ENCODE assay signal across 12 cellular contexts in the genomic region with DNA sequence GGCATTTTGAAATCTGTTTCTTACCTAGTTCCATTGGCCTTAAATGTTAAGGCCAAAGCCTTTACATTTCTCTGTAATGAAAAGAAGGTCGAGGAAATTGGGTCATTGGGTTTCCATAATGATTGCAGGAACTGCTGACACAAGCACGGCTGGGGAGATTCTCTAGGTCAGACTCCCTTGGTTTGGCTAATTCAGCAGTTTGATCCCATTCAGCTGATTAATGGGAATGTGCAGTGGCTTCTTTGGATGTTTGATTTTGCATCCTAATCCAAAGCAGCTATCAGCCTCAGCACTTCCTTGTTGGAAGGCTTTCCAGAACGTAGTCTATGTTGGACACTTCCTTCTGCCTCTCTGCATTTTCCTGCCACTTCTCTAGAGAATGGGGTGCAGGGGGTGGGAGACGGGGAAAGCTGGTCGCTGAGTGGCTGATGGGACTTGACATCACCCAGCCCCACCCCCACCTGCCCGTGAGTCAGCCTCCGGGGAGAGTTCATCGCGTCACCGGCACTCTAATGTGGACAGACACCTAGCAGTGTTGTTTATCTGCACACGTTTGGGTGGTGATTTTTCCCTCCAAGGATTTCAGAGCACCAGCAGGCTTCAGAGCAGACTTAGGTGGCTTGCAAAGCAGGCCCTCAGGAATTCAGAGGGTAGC. TPM values are rescaled to one million over a fixed set of nuclear protein-coding genes. Genes with fewer than 3 reads are reported as not detected.
A peak's percentile ranks its signal among the peaks of the same experiment; 100 is the strongest.
DNase-seq lines count a peak whose midpoint lies in the region; ATAC-seq and TF ChIP-seq lines count a peak whose summit lies in the region.
"Had no signal": no experiment of that assay in that cellular context is flagged by ENCODE, and none has a peak within 500 bp of the region (broad histone marks: within the 10 kb centered on the region; RNA-seq: fewer than 3 reads in every experiment).

No MANE protein-coding gene starts in this region.

- ATAC-seq in HG03520 (IDR thresholded peaks at IDR 0.05; ENCODE audit: unreplicated experiment) (no peak), HG03175 (IDR thresholded peaks at IDR 0.05; ENCODE audit: unreplicated experiment) (no peak)

- no peak overlapping the region for H3K27ac ChIP-seq in fibroblast of lung (ENCODE audit: insufficient read depth, low read length)
- H3K27ac ChIP-seq: dorsolateral prefrontal cortex had no signal

- H3K4me1 ChIP-seq in fibroblast of lung (ENCODE audit: control insufficient read depth, extremely low read depth, insufficient read depth, low read length), result peaks cover 5% of the 10 kb centered on the region

- no peaks in the 10 kb centered on the region for H3K9me3 ChIP-seq in fibroblast of lung (ENCODE audit: control insufficient read depth, insufficient read depth, low read depth, low read length)

- no peaks in the 10 kb centered on the region for H4K20me1 ChIP-seq in fibroblast of lung (ENCODE audit: control insufficient read depth, extremely low read depth, insufficient read depth, low read length)

- H3K79me2 ChIP-seq in fibroblast of lung (ENCODE audit: control insufficient read depth, insufficient read depth, low read length), result peaks cover 5% of the 10 kb centered on the region

- no peak overlapping the region for H3K9ac ChIP-seq in fibroblast of lung (ENCODE audit: insufficient read depth, low read length)

- DNase-seq in NCI-H2196 (lab: John Stamatoyannopoulos, UW; ENCODE audit: unreplicated experiment) (peak; percentile 11), NCI-H2196 treated with DMSO at 0.1 percent for 48 hours (lab: John Stamatoyannopoulos, UW; ENCODE audit: unreplicated experiment) (no peak), NCI-H774 (lab: John Stamatoyannopoulos, UW) (peak; percentile 86), fibroblast of lung (ENCODE audit: low read depth in 2 of 2) (peak; percentile 17 to 63), retinal pigment epithelial cell (ENCODE audit: low read depth) (peak; percentile 49)
- no peak for DNase-seq in NK-92 treated with Interleukin-12 subunit alpha and Interleukin-12 subunit beta, amount 100 ng/mL, for 24 hours (lab: John Stamatoyannopoulos, UW)
- DNase-seq: activated T-cell treated with anti-CD3 and anti-CD28 coated beads for 4 hours, kidney glomerular epithelial cell, NCI-H1694 treated with DMSO at 0.1 percent for 48 hours had no signal

- H3K36me3 ChIP-seq in fibroblast of lung (ENCODE audit: control insufficient read depth, insufficient read depth, low read length), result peaks cover 3% of the 10 kb centered on the region

- no peaks in the 10 kb centered on the region for H3K27me3 ChIP-seq in fibroblast of lung (ENCODE audit: control insufficient read depth, insufficient read depth, low read length)
- H3K27me3 ChIP-seq: dorsolateral prefrontal cortex had no signal

- H3K4me3 ChIP-seq in fibroblast of lung (replicated peaks in 1 of 4; ENCODE audit: control extremely low read depth in 1 of 4, insufficient read depth in 1 of 4, low read depth in 3 of 4, low read length in 4 of 4) (no peak overlapping the region), retinal pigment epithelial cell (ENCODE audit: low read length) (peak overlapping the region; percentile 6)
- H3K4me3 ChIP-seq: dorsolateral prefrontal cortex had no signal

- no peak for TF ChIP-seq CTCF in fibroblast of lung (conservative IDR thresholded peaks at IDR 0.05 in 1 of 2, IDR thresholded peaks at IDR 0.05 in 1 of 2; ENCODE audit: low read depth in 1 of 2, low read length in 2 of 2)
- no peak for TF ChIP-seq CTCF in retinal pigment epithelial cell (conservative IDR thresholded peaks at IDR 0.05; ENCODE audit: low read depth, low read length)

- no peak overlapping the region for H3K4me2 ChIP-seq in fibroblast of lung (ENCODE audit: extremely low read depth, insufficient read depth, low read length)

- H2AFZ ChIP-seq in fibroblast of lung (ENCODE audit: low read length), result no peak overlapping the region

RNA-seq across cellular contexts. Expression of gene PSEN2, which starts 5.4 kb away (rescaled TPM):
- 22.9 and 41.8 TPM in 2 replicates for total RNA-seq in fibroblast of lung
- 19.5 and 22.1 TPM in 2 replicates for polyA plus RNA-seq in fibroblast of lung
- 17.5 and 19.8 TPM in 2 replicates for polyA plus RNA-seq in fibroblast of lung (2012)
- 33.5 and 50.6 TPM in 2 replicates for polyA minus RNA-seq in fibroblast of lung (ENCODE audit: low replicate concordance)

Comparison
In these comparisons a context has a peak if more than half of its experiments do, and no peak if none do; other contexts are left out.
1. DNase-seq: peak in NCI-H2196 (single experiment), NCI-H774 (single experiment), fibroblast of lung (2 of 2) and retinal pigment epithelial cell (single experiment); none in NCI-H2196 treated with DMSO at 0.1 percent for 48 hours (single experiment) and NK-92 treated with Interleukin-12 subunit alpha and Interleukin-12 subunit beta, amount 100 ng/mL, for 24 hours (single experiment).